Comparison of ENCODE assay signal across 1 cellular context in the genomic region with DNA sequence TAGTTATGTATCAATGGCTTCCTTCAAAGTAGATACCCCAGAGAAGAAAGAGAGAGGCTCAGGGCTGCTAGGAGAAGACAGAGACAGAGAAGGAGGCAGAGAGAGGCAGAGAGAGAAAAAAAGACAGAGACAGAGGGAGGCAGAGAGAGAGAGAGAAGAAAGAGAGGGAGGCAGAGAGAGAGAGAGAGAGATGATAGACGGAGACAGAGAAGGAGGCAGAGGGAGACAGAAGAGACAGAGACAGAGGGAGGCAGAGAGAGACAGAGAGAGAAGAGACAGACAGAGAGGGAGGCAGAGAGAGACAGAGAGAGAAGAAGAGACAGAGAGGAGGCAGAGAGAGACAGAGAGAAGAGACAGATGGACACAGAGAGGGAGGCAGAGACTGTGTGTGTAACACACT.
TF ChIP-seq lines count a peak whose summit lies in the region.

No MANE protein-coding gene starts in this region.

TF ChIP-seq in K562, 482 proteins besides CTCF, POLR2A, EP300 and RAD21 (continued from another document):
- peak; percentile 19; the same call in 1 of the 2 replicates for TF ChIP-seq ZNF407 (IDR thresholded peaks at IDR 0.05; ENCODE audit: low read depth)
- no peak for TF ChIP-seq FOXJ2 (tag; IDR thresholded peaks at IDR 0.05)
- TF ChIP-seq ZBTB26 (CRISPR knock-in tag; IDR thresholded peaks at IDR 0.05) = peak; percentile 91
- TF ChIP-seq TRIM25 (IDR thresholded peaks at IDR 0.05; ENCODE audit: borderline replicate concordance) = 0 out of 2 replicates have a peak, but pooled peaks have one; percentile 59
- TF ChIP-seq SMAD2 (IDR thresholded peaks at IDR 0.05; ENCODE audit: low read depth, low read length) = no peak
- TF ChIP-seq SMARCE1 (IDR thresholded peaks at IDR 0.05) = no peak
- TF ChIP-seq, protein P1, sequence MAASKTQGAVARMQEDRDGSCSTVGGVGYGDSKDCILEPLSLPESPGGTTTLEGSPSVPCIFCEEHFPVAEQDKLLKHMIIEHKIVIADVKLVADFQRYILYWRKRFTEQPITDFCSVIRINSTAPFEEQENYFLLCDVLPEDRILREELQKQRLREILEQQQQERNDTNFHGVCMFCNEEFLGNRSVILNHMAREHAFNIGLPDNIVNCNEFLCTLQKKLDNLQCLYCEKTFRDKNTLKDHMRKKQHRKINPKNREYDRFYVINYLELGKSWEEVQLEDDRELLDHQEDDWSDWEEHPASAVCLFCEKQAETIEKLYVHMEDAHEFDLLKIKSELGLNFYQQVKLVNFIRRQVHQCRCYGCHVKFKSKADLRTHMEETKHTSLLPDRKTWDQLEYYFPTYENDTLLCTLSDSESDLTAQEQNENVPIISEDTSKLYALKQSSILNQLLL (CRISPR knock-in tag; IDR thresholded peaks at IDR 0.05; ENCODE audit: borderline replicate concordance) = no peak
- no peak for TF ChIP-seq E2F6 (IDR thresholded peaks at IDR 0.05; ENCODE audit: borderline replicate concordance in 1 of 2, extremely low read depth in 1 of 2, insufficient read depth in 1 of 2, insufficient read length in 1 of 2, low read depth in 1 of 2, low read length in 1 of 2, poor library complexity in 1 of 2, severe bottlenecking in 1 of 2)
- TF ChIP-seq PML (IDR thresholded peaks at IDR 0.05; ENCODE audit: low read length) = no peak
- TF ChIP-seq TGIF2 (CRISPR knock-in tag; IDR thresholded peaks at IDR 0.05) = no peak
- no peak for TF ChIP-seq ETV1 (tag; conservative IDR thresholded peaks at IDR 0.05; ENCODE audit: low read depth)
- TF ChIP-seq, protein P2, sequence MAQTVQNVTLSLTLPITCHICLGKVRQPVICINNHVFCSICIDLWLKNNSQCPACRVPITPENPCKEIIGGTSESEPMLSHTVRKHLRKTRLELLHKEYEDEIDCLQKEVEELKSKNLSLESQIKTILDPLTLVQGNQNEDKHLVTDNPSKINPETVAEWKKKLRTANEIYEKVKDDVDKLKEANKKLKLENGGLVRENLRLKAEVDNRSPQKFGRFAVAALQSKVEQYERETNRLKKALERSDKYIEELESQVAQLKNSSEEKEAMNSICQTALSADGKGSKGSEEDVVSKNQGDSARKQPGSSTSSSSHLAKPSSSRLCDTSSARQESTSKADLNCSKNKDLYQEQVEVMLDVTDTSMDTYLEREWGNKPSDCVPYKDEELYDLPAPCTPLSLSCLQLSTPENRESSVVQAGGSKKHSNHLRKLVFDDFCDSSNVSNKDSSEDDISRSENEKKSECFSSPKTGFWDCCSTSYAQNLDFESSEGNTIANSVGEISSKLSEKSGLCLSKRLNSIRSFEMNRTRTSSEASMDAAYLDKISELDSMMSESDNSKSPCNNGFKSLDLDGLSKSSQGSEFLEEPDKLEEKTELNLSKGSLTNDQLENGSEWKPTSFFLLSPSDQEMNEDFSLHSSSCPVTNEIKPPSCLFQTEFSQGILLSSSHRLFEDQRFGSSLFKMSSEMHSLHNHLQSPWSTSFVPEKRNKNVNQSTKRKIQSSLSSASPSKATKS (CRISPR knock-in tag; IDR thresholded peaks at IDR 0.05) = 0 out of 2 replicates have a peak, but pooled peaks have one; percentile 56
- no peak for TF ChIP-seq TCF3 (CRISPR knock-in tag; IDR thresholded peaks at IDR 0.05)
